ENCODE assay signal across 8 cellular contexts in genomic region chr1:46301406-46302090, GRCh38. TPM values are rescaled to one million over a fixed set of nuclear protein-coding genes. Genes with fewer than 3 reads are reported as not detected.
A peak's percentile ranks its signal among the peaks of the same experiment; 100 is the strongest.
DNase-seq lines count a peak whose midpoint lies in the region; FAIRE-seq and TF ChIP-seq lines count a peak whose summit lies in the region.

No MANE protein-coding gene starts in this region.

- DNase-seq in activated naive CD4-positive, alpha-beta T cell treated with anti-CD3 and anti-CD28 coated beads for 36 hours: peak; percentile 42
- no peak for DNase-seq in activated naive CD4-positive, alpha-beta T cell treated with Interleukin-2 at 50 U/mL for 16 hours
- peak; percentile 16 for DNase-seq in brain microvascular endothelial cell
- peak; percentile 38 for DNase-seq in iris pigment epithelial cell (ENCODE audit: low read depth)
- DNase-seq in stimulated activated CD4-positive, alpha-beta T cell treated with anti-CD3 and anti-CD28 coated beads, Interleukin-12 subunit alpha, Interleukin-12 subunit beta, amount 100 ng/mL, for 4 hours: peak; percentile 24
- DNase-seq in NCI-H1048 (lab: John Stamatoyannopoulos, UW): no peak
- DNase-seq in RCC 7860 (ENCODE audit: low spot score): no peak

- peaks cover 22% of the 10 kb centered on the region for H4K20me1 ChIP-seq in OCI-LY3 (ENCODE audit: insufficient read depth, low read length)

- TF ChIP-seq CTCF in OCI-LY3 (IDR thresholded peaks at IDR 0.05; ENCODE audit: low read depth, low read length) (no peak), brain microvascular endothelial cell (IDR thresholded peaks at IDR 0.05; ENCODE audit: low read depth, low read length, missing control alignments) (no peak)

- intact Hi-C loops in activated naive CD4-positive, alpha-beta T cell treated with anti-CD3 and anti-CD28 coated beads for 36 hours (cut with micrococcal nuclease): loop anchor here (1.0 kb wide), 1 partner anchor 47 kb away; no protein-coding TSS in a partner anchor

- H3K27ac Mint-ChIP-seq in activated naive CD4-positive, alpha-beta T cell treated with anti-CD3 and anti-CD28 coated beads for 36 hours: peak overlapping the region; percentile 83

- no peak overlapping the region for H2AFZ ChIP-seq in OCI-LY3 (ENCODE audit: low read depth, low read length)

- CTCF ChIA-PET in activated naive CD4-positive, alpha-beta T cell treated with anti-CD3 and anti-CD28 coated beads for 36 hours (lab: Charles Lee): interaction anchor here (0.6 to 1.4 kb wide), 2 partner anchors 46 to 74 kb away, joined by 3 to 5 read pairs; no protein-coding TSS in a partner anchor

- H3K4me1 Mint-ChIP-seq in activated naive CD4-positive, alpha-beta T cell treated with anti-CD3 and anti-CD28 coated beads for 36 hours (ENCODE audit: low read depth): peaks cover 33% of the 10 kb centered on the region

- H3K27me3 Mint-ChIP-seq in activated naive CD4-positive, alpha-beta T cell treated with anti-CD3 and anti-CD28 coated beads for 36 hours (ENCODE audit: low read depth): no peaks in the 10 kb centered on the region

- H3K27me3 ChIP-seq in OCI-LY3 (ENCODE audit: low read depth, low read length): no peaks in the 10 kb centered on the region
- no peaks in the 10 kb centered on the region for H3K27me3 ChIP-seq in brain microvascular endothelial cell (replicated peaks)

- peaks cover 29% of the 10 kb centered on the region for H3K36me3 Mint-ChIP-seq in activated naive CD4-positive, alpha-beta T cell treated with anti-CD3 and anti-CD28 coated beads for 36 hours (ENCODE audit: low read depth)

- peak overlapping the region; percentile 99 for H3K9ac ChIP-seq in OCI-LY3 (ENCODE audit: low read length)

- H3K4me3 ChIP-seq in OCI-LY3 (ENCODE audit: low read length): peak overlapping the region; percentile 98
- H3K4me3 ChIP-seq in brain microvascular endothelial cell (ENCODE audit: low read depth, low read length): peak overlapping the region; percentile 95

- no peaks in the 10 kb centered on the region for H3K9me3 Mint-ChIP-seq in activated naive CD4-positive, alpha-beta T cell treated with anti-CD3 and anti-CD28 coated beads for 36 hours

- H3K4me1 ChIP-seq in OCI-LY3 (ENCODE audit: low read length): peaks cover 13% of the 10 kb centered on the region

- H3K79me2 ChIP-seq in OCI-LY3 (ENCODE audit: low read length): peaks cover 89% of the 10 kb centered on the region

- H3K27ac ChIP-seq in OCI-LY3 (ENCODE audit: low read length): peak overlapping the region; percentile 93
- peak overlapping the region; percentile 99 for H3K27ac ChIP-seq in brain microvascular endothelial cell

- peak overlapping the region; percentile 98 for H3K4me3 Mint-ChIP-seq in activated naive CD4-positive, alpha-beta T cell treated with anti-CD3 and anti-CD28 coated beads for 36 hours

- in situ Hi-C loops in brain microvascular endothelial cell (cut with HindIII; ENCODE audit: low pct_ligation_motif_present, low sequenced_read_pairs): no loop called here

- H3K36me3 ChIP-seq in OCI-LY3 (replicated peaks; ENCODE audit: low read depth, low read length) (peaks cover 36% of the 10 kb centered on the region), brain microvascular endothelial cell (replicated peaks) (peaks cover 16% of the 10 kb centered on the region)

- H3K4me2 ChIP-seq in OCI-LY3 (ENCODE audit: low read length): peak overlapping the region; percentile 82

- no peak for FAIRE-seq in RCC 7860 (lab: Jason Lieb, UNC)

- H3K9me3 ChIP-seq in OCI-LY3 (ENCODE audit: insufficient read depth, low read length): no peaks in the 10 kb centered on the region

RNA-seq across cellular contexts. Expression of gene LRRC41, which starts 1.9 kb away (rescaled TPM):
- 10 to 100 TPM; 28.0 to 29.8 TPM for total RNA-seq in activated naive CD4-positive, alpha-beta T cell treated with anti-CD3 and anti-CD28 coated beads for 36 hours

RNA-seq across cellular contexts. Expression of gene UQCRH, which starts 1.9 kb away (rescaled TPM):
- total RNA-seq in activated naive CD4-positive, alpha-beta T cell treated with anti-CD3 and anti-CD28 coated beads for 36 hours: 100 to 1,000 TPM; 403 to 409 TPM

RNA-seq across cellular contexts. Expression of gene NSUN4, which starts 39.1 kb away (rescaled TPM):
- 10 to 100 TPM; 33.6 to 37.8 TPM for total RNA-seq in activated naive CD4-positive, alpha-beta T cell treated with anti-CD3 and anti-CD28 coated beads for 36 hours

RNA-seq across cellular contexts. Expression of gene RAD54L, which starts 54.0 kb away (rescaled TPM):
- total RNA-seq in activated naive CD4-positive, alpha-beta T cell treated with anti-CD3 and anti-CD28 coated beads for 36 hours: 10 to 100 TPM; 83.9 to 88.0 TPM

Comparison
In these comparisons a context has a peak if more than half of its experiments do, and no peak if none do; other contexts are left out.
1. DNase-seq: peak in activated naive CD4-positive, alpha-beta T cell treated with anti-CD3 and anti-CD28 coated beads for 36 hours (single experiment), brain microvascular endothelial cell (single experiment), iris pigment epithelial cell (single experiment) and stimulated activated CD4-positive, alpha-beta T cell treated with anti-CD3 and anti-CD28 coated beads, Interleukin-12 subunit alpha, Interleukin-12 subunit beta, amount 100 ng/mL, for 4 hours (single experiment); none in activated naive CD4-positive, alpha-beta T cell treated with Interleukin-2 at 50 U/mL for 16 hours (single experiment), NCI-H1048 (single experiment) and RCC 7860 (single experiment).